Comparison of ENCODE assay signal across 9 cellular contexts in the genomic region with DNA sequence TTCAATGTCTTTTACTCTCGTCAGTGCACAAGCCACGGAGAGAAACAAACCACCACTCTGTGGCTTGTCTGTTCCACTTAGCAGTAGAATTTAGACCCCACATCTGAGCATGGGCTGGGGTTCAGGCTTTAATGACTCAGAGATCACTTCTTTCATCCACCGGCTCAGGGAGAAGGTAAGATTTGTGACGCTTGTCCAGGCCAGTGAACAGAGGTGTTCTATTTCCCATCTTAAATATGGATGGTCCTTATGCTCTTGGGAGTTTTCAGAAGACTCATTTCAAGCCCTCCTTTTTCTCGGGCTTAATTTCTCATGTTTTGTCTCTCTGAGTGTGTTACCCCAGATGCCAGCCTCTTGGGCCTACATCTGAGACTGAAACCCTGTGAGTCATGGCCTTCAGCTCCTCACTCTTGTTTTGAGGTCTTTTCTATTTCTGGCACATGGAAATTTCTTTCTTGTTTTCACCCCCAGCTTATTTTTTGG.
A peak's percentile ranks its signal among the peaks of the same experiment; 100 is the strongest.
DNase-seq lines count a peak whose midpoint lies in the region; ATAC-seq and TF ChIP-seq lines count a peak whose summit lies in the region.
"Had no signal": no experiment of that assay in that cellular context is flagged by ENCODE, and none has a peak within 500 bp of the region (broad histone marks: within the 10 kb centered on the region; RNA-seq: fewer than 3 reads in every experiment).

No MANE protein-coding gene starts in this region.

- peak; percentile 33 for DNase-seq in GM06990 (ENCODE audit: extremely low read depth, insufficient read length)
- peak; percentile 44 for DNase-seq in activated T-cell treated with anti-CD3 and anti-CD28 coated beads, Interleukin-2, amount 50 U/mL, for 24 hours
- no peak for DNase-seq in NCI-H526 (lab: John Stamatoyannopoulos, UW)
- no peak for DNase-seq in vagina (ENCODE audit: extremely low spot score in 2 of 2)
- no peak for DNase-seq in NCI-H226
- DNase-seq in NCI-H2029 (lab: John Stamatoyannopoulos, UW): no peak

- H3K4me3 ChIP-seq in GM06990 (replicated peaks; ENCODE audit: low read depth, low read length) (no peak overlapping the region), vagina (no peak overlapping the region)
- H3K4me3 ChIP-seq: BLaER1 treated with 17β-estradiol and CSF1 and Interleukin-3, amounts not matched to agents 10 nM and 100 nM had no signal

- H3K4me1 ChIP-seq in vagina: no peaks in the 10 kb centered on the region
- H3K4me1 ChIP-seq: BLaER1 treated with 17β-estradiol and CSF1 and Interleukin-3, amounts not matched to agents 10 nM and 100 nM had no signal

- H3K27ac ChIP-seq in vagina: no peak overlapping the region
- H3K27ac ChIP-seq: BLaER1 treated with 17β-estradiol and CSF1 and Interleukin-3, amounts not matched to agents 10 nM and 100 nM had no signal

- H3K36me3 ChIP-seq in GM06990 (ENCODE audit: control insufficient read depth, insufficient read depth, low read length) (no peaks in the 10 kb centered on the region), vagina (no peaks in the 10 kb centered on the region)
- H3K36me3 ChIP-seq: BLaER1 treated with 17β-estradiol and CSF1 and Interleukin-3, amounts not matched to agents 10 nM and 100 nM had no signal

- peaks cover 27% of the 10 kb centered on the region for H3K27me3 Mint-ChIP-seq in activated T-cell treated with anti-CD3 and anti-CD28 coated beads, Interleukin-2, amount 50 U/mL, for 24 hours

- H3K9me3 Mint-ChIP-seq in activated T-cell treated with anti-CD3 and anti-CD28 coated beads, Interleukin-2, amount 50 U/mL, for 24 hours: no peaks in the 10 kb centered on the region

- intact Hi-C loops in vagina (cut with DNase I): no loop called here

- H3K36me3 Mint-ChIP-seq in activated T-cell treated with anti-CD3 and anti-CD28 coated beads, Interleukin-2, amount 50 U/mL, for 24 hours (ENCODE audit: low read depth): no peaks in the 10 kb centered on the region

- ATAC-seq in GM19395 (IDR thresholded peaks at IDR 0.05; ENCODE audit: unreplicated experiment) (peak; percentile 98), HG03039 (IDR thresholded peaks at IDR 0.05; ENCODE audit: unreplicated experiment) (peak; percentile 94)

- H3K27ac Mint-ChIP-seq in activated T-cell treated with anti-CD3 and anti-CD28 coated beads, Interleukin-2, amount 50 U/mL, for 24 hours: peak overlapping the region; percentile 91

- TF ChIP-seq POLR2A in vagina (IDR thresholded peaks at IDR 0.05): no peak

- peaks cover 28% of the 10 kb centered on the region for H3K4me1 Mint-ChIP-seq in activated T-cell treated with anti-CD3 and anti-CD28 coated beads, Interleukin-2, amount 50 U/mL, for 24 hours (ENCODE audit: low read depth)

- peak overlapping the region; percentile 6 for H3K4me3 Mint-ChIP-seq in activated T-cell treated with anti-CD3 and anti-CD28 coated beads, Interleukin-2, amount 50 U/mL, for 24 hours

- no peak for TF ChIP-seq CTCF in GM06990 (IDR thresholded peaks at IDR 0.05; ENCODE audit: insufficient read depth, low read length, poor library complexity, severe bottlenecking)
- TF ChIP-seq CTCF in vagina (IDR thresholded peaks at IDR 0.05): no peak

- H3K27me3 ChIP-seq in GM06990 (replicated peaks; ENCODE audit: control insufficient read depth, insufficient read depth, low read length) (no peaks in the 10 kb centered on the region), vagina (no peaks in the 10 kb centered on the region)
- H3K27me3 ChIP-seq: BLaER1 treated with 17β-estradiol and CSF1 and Interleukin-3, amounts not matched to agents 10 nM and 100 nM had no signal

- H3K9me3 ChIP-seq in vagina: no peaks in the 10 kb centered on the region
- H3K9me3 ChIP-seq: BLaER1 treated with 17β-estradiol and CSF1 and Interleukin-3, amounts not matched to agents 10 nM and 100 nM had no signal

Comparison
In these comparisons a context has a peak if more than half of its experiments do, and no peak if none do; other contexts are left out.
1. DNase-seq: peak in GM06990 (single experiment) and activated T-cell treated with anti-CD3 and anti-CD28 coated beads, Interleukin-2, amount 50 U/mL, for 24 hours (single experiment); none in NCI-H526 (0 of 2), vagina (0 of 2), NCI-H226 (single experiment) and NCI-H2029 (single experiment).